Comparison of ENCODE assay signal across 15 cellular contexts in the genomic region with DNA sequence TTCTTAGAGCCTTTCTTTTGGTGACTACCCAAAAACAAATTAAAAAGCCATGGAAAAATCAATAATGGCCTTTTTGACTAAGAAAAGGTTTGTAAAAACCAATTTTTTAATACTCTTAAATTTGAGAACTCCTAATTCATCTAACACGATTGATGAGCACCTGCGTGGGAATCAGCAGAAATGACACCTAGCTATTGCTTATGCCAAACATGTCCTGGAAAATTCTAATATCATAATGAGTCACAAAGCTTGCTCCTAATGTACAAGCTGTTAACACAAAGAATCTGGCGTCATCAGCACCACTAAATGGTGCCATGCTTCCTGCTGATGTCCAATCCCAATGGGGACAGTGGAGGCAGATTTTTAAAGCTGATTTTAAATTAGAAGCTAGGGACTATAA.
"Had no signal": no experiment of that assay in that cellular context is flagged by ENCODE, and none has a peak within 500 bp of the region (broad histone marks: within the 10 kb centered on the region; RNA-seq: fewer than 3 reads in every experiment).

No MANE protein-coding gene starts in this region.

- H3K4me1 ChIP-seq: parathyroid adenoma, psoas muscle, right lobe of liver, tibial nerve, uterus had no signal

- H3K27me3 ChIP-seq: right atrium auricular region, right lobe of liver, spleen, suprapubic skin, tibial nerve, uterus had no signal

- H3K9me3 ChIP-seq: left ventricle myocardium inferior, psoas muscle, right atrium auricular region, right lobe of liver, spleen, suprapubic skin, tibial nerve, uterus had no signal

- DNase-seq: hypothalamus; immature natural killer cell; left ventricle myocardium inferior; naive thymus-derived CD8-positive, alpha-beta T cell; psoas muscle; right lobe of liver; spleen; stimulated activated CD4-positive, alpha-beta T cell treated with anti-CD3 and anti-CD28 coated beads, Interleukin-4, amount 100 ng/mL, for 24 hours; stimulated activated naive CD4-positive, alpha-beta T cell; uterus had no signal

- H3K27ac ChIP-seq: left ventricle myocardium inferior, parathyroid adenoma, psoas muscle, right atrium auricular region, right lobe of liver, spleen, suprapubic skin had no signal

- H3K4me3 ChIP-seq: left ventricle myocardium inferior, psoas muscle, right atrium auricular region, right lobe of liver, skin epidermis, spleen, suprapubic skin, tibial nerve, uterus had no signal

- H3K36me3 ChIP-seq: right atrium auricular region, uterus had no signal
